Comparison of ENCODE assay signal across 15 cellular contexts in genomic region chr16:646679-647172, GRCh38. TPM values are rescaled to one million over a fixed set of nuclear protein-coding genes. Genes with fewer than 3 reads are reported as not detected.
DNase-seq lines count a peak whose midpoint lies in the region; ATAC-seq, FAIRE-seq and TF ChIP-seq lines count a peak whose summit lies in the region.
"Had no signal": no experiment of that assay in that cellular context is flagged by ENCODE, and none has a peak within 500 bp of the region (broad histone marks: within the 10 kb centered on the region; RNA-seq: fewer than 3 reads in every experiment).

No MANE protein-coding gene starts in this region.

- no peaks in the 10 kb centered on the region for H3K36me3 ChIP-seq in kidney (ENCODE audit: control insufficient read depth in 1 of 2, insufficient read depth in 2 of 2, low read length in 2 of 2)
- peaks cover 0 to 5% (median 2%) of the 10 kb centered on the region in 4 donors for H3K36me3 ChIP-seq in stomach

- peaks cover 14% of the 10 kb centered on the region for H3K36me3 Mint-ChIP-seq in activated naive CD8-positive, alpha-beta T cell treated with anti-CD3 and anti-CD28 coated beads for 36 hours
- peaks cover 9% of the 10 kb centered on the region for H3K36me3 Mint-ChIP-seq in activated naive CD8-positive, alpha-beta T cell treated with anti-CD3 and anti-CD28 coated beads, Interleukin-2, amount 50 U/mL, for 24 hours (ENCODE audit: low read depth)
- H3K36me3 Mint-ChIP-seq: activated naive CD4-positive, alpha-beta T cell treated with anti-CD3 and anti-CD28 coated beads, Interleukin-2, amount 10 ng/mL, durations not matched to agents 7 days and 5 days; WTC11 had no signal

- peak overlapping the region in 1 of 2 donors; percentile 35 for H3K4me3 ChIP-seq in kidney (ENCODE audit: low read length in 2 of 2)
- H3K4me3 ChIP-seq in stomach: peak overlapping the region in 1 of 4 donors; percentile 28
- H3K4me3 ChIP-seq: A549 had no signal

- FAIRE-seq in kidney (lab: Jason Lieb, UNC): no peak
- FAIRE-seq: A549 had no signal

- TF ChIP-seq EP300 in stomach (IDR thresholded peaks at IDR 0.05): no peak

- no peak overlapping the region for H3K4me3 Mint-ChIP-seq in activated naive CD8-positive, alpha-beta T cell treated with anti-CD3 and anti-CD28 coated beads for 36 hours
- no peak overlapping the region for H3K4me3 Mint-ChIP-seq in activated naive CD8-positive, alpha-beta T cell treated with anti-CD3 and anti-CD28 coated beads, Interleukin-2, amount 50 U/mL, for 24 hours
- H3K4me3 Mint-ChIP-seq: activated naive CD4-positive, alpha-beta T cell treated with anti-CD3 and anti-CD28 coated beads, Interleukin-2, amount 10 ng/mL, durations not matched to agents 7 days and 5 days; HFFc6; T-helper 1 cell treated with Interleukin-12 subunit alpha and Interleukin-12 subunit beta and Interleukin-4 antibody, amounts not matched to agents 30 μg/mL and 1 μg/mL, for 36 hours; WTC11 had no signal

- WGBS in stomach, 5 donors: 61 to 66% (median 63%) methylated on average over 21 to 22 of the region's 22 CpGs

- TF ChIP-seq CTCF in RWPE1 (conservative IDR thresholded peaks at IDR 0.05; ENCODE audit: low read depth) (no peak), kidney (IDR thresholded peaks at IDR 0.05; ENCODE audit: borderline replicate concordance, extremely low read depth, insufficient read depth) (no peak), stomach (IDR thresholded peaks at IDR 0.05) (no peak)

- TF ChIP-seq POLR2A in stomach (IDR thresholded peaks at IDR 0.05): no peak

- POLR2A ChIA-PET in RWPE1 (lab: Yijun Ruan, JAX; ENCODE audit: low non-redundant PET): no interaction called here

- intact Hi-C loops in kidney (cut with DNase I) (no loop called here), stomach (cut with DNase I; ENCODE audit: low total_unique reads) (no loop called here)

- no peaks in the 10 kb centered on the region for H3K27me3 Mint-ChIP-seq in activated naive CD8-positive, alpha-beta T cell treated with anti-CD3 and anti-CD28 coated beads for 36 hours
- no peaks in the 10 kb centered on the region for H3K27me3 Mint-ChIP-seq in activated naive CD8-positive, alpha-beta T cell treated with anti-CD3 and anti-CD28 coated beads, Interleukin-2, amount 50 U/mL, for 24 hours
- H3K27me3 Mint-ChIP-seq: activated naive CD4-positive, alpha-beta T cell treated with anti-CD3 and anti-CD28 coated beads, Interleukin-2, amount 10 ng/mL, durations not matched to agents 7 days and 5 days had no signal

- H3K9ac ChIP-seq in kidney (ENCODE audit: low read length in 2 of 2): peak overlapping the region in 1 of 2 donors; percentile 58

- no peak for ATAC-seq in activated naive CD8-positive, alpha-beta T cell treated with anti-CD3 and anti-CD28 coated beads, Interleukin-2, amount 50 U/mL, for 24 hours
- ATAC-seq: A549, WTC11 had no signal

- peak overlapping the region; percentile 21 for H3K27ac Mint-ChIP-seq in activated naive CD8-positive, alpha-beta T cell treated with anti-CD3 and anti-CD28 coated beads for 36 hours
- H3K27ac Mint-ChIP-seq in activated naive CD8-positive, alpha-beta T cell treated with anti-CD3 and anti-CD28 coated beads, Interleukin-2, amount 50 U/mL, for 24 hours: no peak overlapping the region
- H3K27ac Mint-ChIP-seq: activated naive CD4-positive, alpha-beta T cell treated with anti-CD3 and anti-CD28 coated beads, Interleukin-2, amount 10 ng/mL, durations not matched to agents 7 days and 5 days; HFFc6; T-helper 1 cell treated with Interleukin-12 subunit alpha and Interleukin-12 subunit beta and Interleukin-4 antibody, amounts not matched to agents 30 μg/mL and 1 μg/mL, for 36 hours; WTC11 had no signal

- H3K4me1 Mint-ChIP-seq in activated naive CD8-positive, alpha-beta T cell treated with anti-CD3 and anti-CD28 coated beads for 36 hours: peaks cover 17% of the 10 kb centered on the region
- H3K4me1 Mint-ChIP-seq in activated naive CD8-positive, alpha-beta T cell treated with anti-CD3 and anti-CD28 coated beads, Interleukin-2, amount 50 U/mL, for 24 hours: peaks cover 24% of the 10 kb centered on the region

- no peaks in the 10 kb centered on the region for H3K9me3 ChIP-seq in kidney (ENCODE audit: control insufficient read depth in 1 of 2, low read length in 2 of 2)
- no peaks in the 10 kb centered on the region for H3K9me3 ChIP-seq in stomach
- H3K9me3 ChIP-seq: A549 had no signal

- no peaks in the 10 kb centered on the region for H3K9me3 Mint-ChIP-seq in activated naive CD8-positive, alpha-beta T cell treated with anti-CD3 and anti-CD28 coated beads for 36 hours
- no peaks in the 10 kb centered on the region for H3K9me3 Mint-ChIP-seq in activated naive CD8-positive, alpha-beta T cell treated with anti-CD3 and anti-CD28 coated beads, Interleukin-2, amount 50 U/mL, for 24 hours
- H3K9me3 Mint-ChIP-seq: activated naive CD4-positive, alpha-beta T cell treated with anti-CD3 and anti-CD28 coated beads, Interleukin-2, amount 10 ng/mL, durations not matched to agents 7 days and 5 days; HFFc6; T-helper 1 cell treated with Interleukin-12 subunit alpha and Interleukin-12 subunit beta and Interleukin-4 antibody, amounts not matched to agents 30 μg/mL and 1 μg/mL, for 36 hours; WTC11 had no signal

- H3K27me3 ChIP-seq in stomach: no peaks in the 10 kb centered on the region

- H3K27ac ChIP-seq in RWPE1 (peak overlapping the region; percentile 89), kidney (ENCODE audit: low read depth in 2 of 2, low read length in 2 of 2) (peak overlapping the region; percentile 65 to 78), stomach (peak overlapping the region; percentile 88 to 95 (median 90))

- H3K4me1 ChIP-seq in kidney (ENCODE audit: control insufficient read depth in 1 of 2, insufficient read depth in 1 of 2, low read depth in 1 of 2, low read length in 2 of 2) (peaks cover 12 to 40% of the 10 kb centered on the region in 2 donors), stomach (peaks cover 66 to 89% (median 84%) of the 10 kb centered on the region in 4 donors)

- CTCF ChIA-PET in RWPE1 (lab: Yijun Ruan, JAX): interaction anchor here (1.8 kb wide), 1 partner anchor 10 kb away, joined by 10 read pairs; no protein-coding TSS in a partner anchor

- no peak for DNase-seq in activated naive CD8-positive, alpha-beta T cell treated with anti-CD3 and anti-CD28 coated beads for 36 hours
- no peak for DNase-seq in activated naive CD8-positive, alpha-beta T cell treated with anti-CD3 and anti-CD28 coated beads, Interleukin-2, amount 50 U/mL, for 24 hours
- no peak for DNase-seq in RWPE1 (ENCODE audit: low spot score)
- no peak for DNase-seq in kidney
- DNase-seq in stomach: no peak
- DNase-seq in NCI-H69 (lab: John Stamatoyannopoulos, UW): no peak
- DNase-seq in GM03348 (ENCODE audit: low spot score): no peak
- DNase-seq in CD1c-positive myeloid dendritic cell (ENCODE audit: extremely low spot score): no peak
- DNase-seq: activated CD8-positive, alpha-beta memory T cell treated with anti-CD3 and anti-CD28 coated beads, Interleukin-2, amount 50 U/mL, for 4 hours; activated naive CD4-positive, alpha-beta T cell treated with anti-CD3 and anti-CD28 coated beads, Interleukin-2, amount 10 ng/mL, durations not matched to agents 7 days and 5 days; effector memory CD4-positive, alpha-beta T cell; HFFc6 had no signal

RNA-seq across cellular contexts. Expression of gene WDR90, which starts 2.4 kb away (rescaled TPM):
- 10 to 100 TPM; 84.5 to 86.0 TPM for total RNA-seq in activated naive CD8-positive, alpha-beta T cell treated with anti-CD3 and anti-CD28 coated beads for 36 hours
- 51.6 TPM for total RNA-seq in kidney
- polyA plus RNA-seq in kidney (ENCODE audit: insufficient read depth, low read depth, low replicate concordance): 10.6 TPM
- total RNA-seq in stomach: 100 to 1,000 TPM in 2 of 5 donors, 10 to 100 TPM in 3; 27.2 to 114 (median 30.9) TPM
- polyA plus RNA-seq in stomach: 10 to 100 TPM; 19.9 to 33.6 (median 22.0) TPM

RNA-seq across cellular contexts. Expression of gene MCRIP2, which starts 5.1 kb away (rescaled TPM):
- total RNA-seq in activated naive CD8-positive, alpha-beta T cell treated with anti-CD3 and anti-CD28 coated beads for 36 hours: 10 to 100 TPM; 56.0 to 60.3 TPM
- 36.9 TPM for total RNA-seq in kidney
- 265 TPM for polyA plus RNA-seq in kidney (ENCODE audit: insufficient read depth, low read depth, low replicate concordance)
- total RNA-seq in stomach: 100 to 1,000 TPM in 1 of 5 donors, 10 to 100 TPM in 4; 14.0 to 440 (median 67.7) TPM
- polyA plus RNA-seq in stomach: 100 to 1,000 TPM in 2 of 3 donors, 10 to 100 TPM in 1; 83.2 to 109 (median 107) TPM

RNA-seq across cellular contexts. Expression of gene METTL26, which starts 10.6 kb away (rescaled TPM):
- total RNA-seq in activated naive CD8-positive, alpha-beta T cell treated with anti-CD3 and anti-CD28 coated beads for 36 hours: 100 to 1,000 TPM; 127 to 128 TPM
- total RNA-seq in kidney (44.2 TPM), stomach (100 to 1,000 TPM in 2 of 5 donors, 10 to 100 TPM in 3; 17.3 to 271 (median 82.9) TPM)
- polyA plus RNA-seq in kidney (ENCODE audit: insufficient read depth, low read depth, low replicate concordance) (183 TPM), stomach (100 to 1,000 TPM; 177 to 234 (median 218) TPM)

RNA-seq across cellular contexts. Expression of gene WFIKKN1, which starts 15.9 kb away (rescaled TPM):
- total RNA-seq in activated naive CD8-positive, alpha-beta T cell treated with anti-CD3 and anti-CD28 coated beads for 36 hours: under 1 TPM in 1 of 2 experiments, not detected in 1; 0.10 TPM
- total RNA-seq in kidney: 0.69 TPM
- 1.8 TPM for polyA plus RNA-seq in kidney (ENCODE audit: insufficient read depth, low read depth, low replicate concordance)
- total RNA-seq in stomach: 10 to 100 TPM in 1 of 5 donors, 1 to 10 TPM in 1, under 1 TPM in 2, not detected in 1; 0.14 to 25.8 (median 2.5) TPM
- 1 to 10 TPM; 1.0 to 2.0 (median 1.5) TPM for polyA plus RNA-seq in stomach

RNA-seq across cellular contexts. Expression of gene RHOT2, which starts 21.2 kb away (rescaled TPM):
- 100 to 1,000 TPM; 123 to 128 TPM for total RNA-seq in activated naive CD8-positive, alpha-beta T cell treated with anti-CD3 and anti-CD28 coated beads for 36 hours
- total RNA-seq in kidney (117 TPM), stomach (100 to 1,000 TPM in 3 of 5 donors, 10 to 100 TPM in 2; 41.5 to 574 (median 171) TPM)
- polyA plus RNA-seq in kidney (ENCODE audit: insufficient read depth, low read depth, low replicate concordance) (90.5 TPM), stomach (100 to 1,000 TPM in 1 of 3 donors, 10 to 100 TPM in 2; 68.1 to 151 (median 68.8) TPM)
